25 cellular contexts compared by ENCODE assay signal in genomic region chrX:47243351-47243750, GRCh38.
"Had no signal": no experiment of that assay in that cellular context is flagged by ENCODE, and none has a peak within 500 bp of the region (broad histone marks: within the 10 kb centered on the region; RNA-seq: fewer than 3 reads in every experiment).

No MANE protein-coding gene starts in this region.

- H3K9me3 ChIP-seq: esophagus squamous epithelium, gastroesophageal sphincter, heart left ventricle, left lung, lower lobe of right lung had no signal

- H3K27ac ChIP-seq: epithelial cell of prostate, esophagus squamous epithelium, gastroesophageal sphincter, heart left ventricle, hepatocyte, left lung, lower lobe of right lung had no signal

- H3K4me3 ChIP-seq: esophagus squamous epithelium, gastroesophageal sphincter, heart left ventricle, hepatocyte, left lung, lower lobe of right lung had no signal

- ATAC-seq: effector memory CD8-positive, alpha-beta T cell; esophagus mucosa; gastroesophageal sphincter; heart left ventricle; left cardiac atrium; left lung; left ventricle myocardium superior; lower lobe of right lung; naive thymus-derived CD4-positive, alpha-beta T cell had no signal

- H3K4me1 ChIP-seq: esophagus squamous epithelium, gastroesophageal sphincter, heart left ventricle, left lung, lower lobe of right lung had no signal

- H3K27me3 ChIP-seq: esophagus squamous epithelium, gastroesophageal sphincter, hepatocyte, left lung had no signal

- DNase-seq: cortex of kidney; effector CD8-positive, alpha-beta T cell; effector memory CD8-positive, alpha-beta T cell; endodermal cell; erythroblast; esophagus squamous epithelium; foreskin fibroblast; heart left ventricle; hypothalamus; immature natural killer cell; islet precursor cell; left cardiac atrium; left lung; left ventricle myocardium superior; lower lobe of right lung; mesenchymal stem cell; midbrain; naive thymus-derived CD4-positive, alpha-beta T cell had no signal

- FAIRE-seq: colon, endometrium, frontal cortex had no signal
